In the genomic region with DNA sequence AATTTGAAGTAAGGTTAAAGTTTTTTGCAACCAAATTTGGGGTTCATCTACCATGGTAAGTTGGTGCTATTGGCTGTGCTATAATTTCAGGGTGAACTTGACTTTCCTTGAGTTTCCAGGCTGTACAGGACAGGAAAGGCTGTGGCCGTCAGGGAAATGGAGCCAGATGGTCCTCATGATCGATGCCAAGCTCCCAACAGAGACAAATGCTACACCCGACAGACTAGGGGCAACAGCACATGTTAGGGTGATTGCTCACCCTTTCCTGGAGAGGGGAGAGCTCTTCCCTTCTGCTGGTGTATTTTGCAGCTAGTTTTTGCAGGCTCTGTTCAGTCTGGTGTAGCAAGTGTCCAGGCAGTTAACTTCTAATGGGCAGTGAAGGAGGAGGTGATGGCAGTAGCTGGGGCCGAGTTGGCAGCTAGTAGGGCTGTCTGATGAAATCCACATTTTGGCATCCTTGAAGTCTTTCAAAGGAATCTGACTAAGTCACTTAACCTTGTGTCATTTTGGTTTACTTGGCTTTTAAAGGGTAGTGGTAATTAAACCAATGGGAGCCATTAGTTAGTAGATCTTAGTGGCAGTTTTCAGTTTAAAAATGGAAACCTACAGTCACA, we compare ENCODE assay signal across 1 cellular context.
TF ChIP-seq lines count a peak whose summit lies in the region.

No MANE protein-coding gene starts in this region.

TF ChIP-seq in HepG2, 621 proteins besides CTCF, POLR2A, EP300 and RAD21 (continued from another document):
- TF ChIP-seq TEF (CRISPR knock-in tag; IDR thresholded peaks at IDR 0.05) (no peak), GATA4 (IDR thresholded peaks at IDR 0.05; ENCODE audit: borderline replicate concordance, low read depth) (no peak), GLI4 (CRISPR knock-in tag; IDR thresholded peaks at IDR 0.05; ENCODE audit: borderline replicate concordance) (no peak), ZNF576 (CRISPR knock-in tag; IDR thresholded peaks at IDR 0.05) (no peak)
